Comparison of ENCODE assay signal across 26 cellular contexts in genomic region chr2:9795071-9795470, GRCh38. TPM values are rescaled to one million over a fixed set of nuclear protein-coding genes. Genes with fewer than 3 reads are reported as not detected.
DNase-seq lines count a peak whose midpoint lies in the region; ATAC-seq, FAIRE-seq and TF ChIP-seq lines count a peak whose summit lies in the region.
"Had no signal": no experiment of that assay in that cellular context is flagged by ENCODE, and none has a peak within 500 bp of the region (broad histone marks: within the 10 kb centered on the region; RNA-seq: fewer than 3 reads in every experiment).

No MANE protein-coding gene starts in this region.

- H3K9me3 ChIP-seq in right atrium auricular region (no peaks in the 10 kb centered on the region), RWPE2 (ENCODE audit: severe bottlenecking) (no peaks in the 10 kb centered on the region), kidney (ENCODE audit: control insufficient read depth in 1 of 2, low read length in 2 of 2) (no peaks in the 10 kb centered on the region)
- H3K9me3 ChIP-seq: Caco-2 had no signal

- ATAC-seq in Right ventricle myocardium superior (ENCODE audit: poor library complexity) (no peak), RWPE2 (ENCODE audit: low read depth) (no peak)
- no peak for ATAC-seq in stimulated activated effector memory CD8-positive, alpha-beta T cell treated with anti-CD3 and anti-CD28 coated beads, Interleukin-12 subunit alpha, Interleukin-12 subunit beta, amount 100 ng/mL, for 72 hours
- ATAC-seq: PC-3 had no signal

- no peak overlapping the region for H3K9ac ChIP-seq in kidney (ENCODE audit: low read length in 2 of 2)

- no peak for FAIRE-seq in kidney (lab: Jason Lieb, UNC)
- FAIRE-seq: GM19239, H54 had no signal

- TF ChIP-seq CTCF in right atrium auricular region (IDR thresholded peaks at IDR 0.05), result no peak
- TF ChIP-seq CTCF in RWPE2 (IDR thresholded peaks at IDR 0.05; ENCODE audit: poor library complexity, severe bottlenecking), result no peak
- TF ChIP-seq CTCF in kidney (IDR thresholded peaks at IDR 0.05; ENCODE audit: borderline replicate concordance, extremely low read depth, insufficient read depth), result no peak

- H3K4me3 Mint-ChIP-seq in stimulated activated effector memory CD8-positive, alpha-beta T cell treated with anti-CD3 and anti-CD28 coated beads, Interleukin-12 subunit alpha, Interleukin-12 subunit beta, amount 100 ng/mL, for 72 hours, result no peak overlapping the region

- H3K27me3 ChIP-seq in right atrium auricular region (no peaks in the 10 kb centered on the region), RWPE2 (ENCODE audit: insufficient read depth, poor library complexity, severe bottlenecking) (no peaks in the 10 kb centered on the region)

- no peaks in the 10 kb centered on the region for H3K36me3 ChIP-seq in right atrium auricular region
- H3K36me3 ChIP-seq in RWPE2 (ENCODE audit: low read depth), result no peaks in the 10 kb centered on the region
- H3K36me3 ChIP-seq in kidney (ENCODE audit: control insufficient read depth in 1 of 2, insufficient read depth in 2 of 2, low read length in 2 of 2), result no peaks in the 10 kb centered on the region

- DNase-seq in Right ventricle myocardium superior (peak; percentile 16), right atrium auricular region (ENCODE audit: low spot score) (no peak), RWPE2 (ENCODE audit: low spot score) (peak; percentile 49), kidney (peak; percentile 55), iPS-NIHi11 (ENCODE audit: low spot score) (no peak), NCI-H2107 (lab: John Stamatoyannopoulos, UW) (no peak)
- DNase-seq in stimulated activated effector memory CD8-positive, alpha-beta T cell treated with anti-CD3 and anti-CD28 coated beads, Interleukin-12 subunit alpha, Interleukin-12 subunit beta, amount 100 ng/mL, for 72 hours (ENCODE audit: low spot score in 2 of 2), result no peak
- DNase-seq in activated naive CD4-positive, alpha-beta T cell treated with anti-CD3 and anti-CD28 coated beads, Interleukin-2, amount 50 U/mL, for 16 hours, result no peak
- DNase-seq: 8988T; C1 segment of cervical spinal cord; Caco-2; CD4-positive, alpha-beta memory T cell; DMS 273 treated with DMSO at 0.1 percent for 48 hours; DND-41; Karpas-422; NCI-H1092 treated with DMSO at 0.1 percent for 48 hours; NCI-H1436; NCI-H187 treated with DMSO at 0.1 percent for 48 hours; NCI-H524 treated with DMSO at 0.1 percent for 48 hours; NCI-H774; NK-92 treated with Interleukin-12 subunit alpha and Interleukin-12 subunit beta, amount 100 ng/mL, for 24 hours; PC-3; SHP77 treated with DMSO at 0.1 percent for 48 hours had no signal

- intact Hi-C loops in Right ventricle myocardium superior (cut with DNase I), result no loop called here
- intact Hi-C loops in kidney (cut with DNase I), result no loop called here

- H3K4me1 ChIP-seq in right atrium auricular region, result peaks cover 0 to 31% of the 10 kb centered on the region in 2 donors
- peaks cover 2% of the 10 kb centered on the region for H3K4me1 ChIP-seq in RWPE2 (ENCODE audit: insufficient read depth, poor library complexity, severe bottlenecking)
- peaks cover 5 to 10% of the 10 kb centered on the region in 2 donors for H3K4me1 ChIP-seq in kidney (ENCODE audit: control insufficient read depth in 1 of 2, insufficient read depth in 1 of 2, low read depth in 1 of 2, low read length in 2 of 2)

- H3K4me3 ChIP-seq in right atrium auricular region, result no peak overlapping the region
- H3K4me3 ChIP-seq in RWPE2 (ENCODE audit: severe bottlenecking), result no peak overlapping the region
- no peak overlapping the region for H3K4me3 ChIP-seq in kidney (ENCODE audit: low read length in 2 of 2)

- no peaks in the 10 kb centered on the region for H3K36me3 Mint-ChIP-seq in stimulated activated effector memory CD8-positive, alpha-beta T cell treated with anti-CD3 and anti-CD28 coated beads, Interleukin-12 subunit alpha, Interleukin-12 subunit beta, amount 100 ng/mL, for 72 hours
- H3K36me3 Mint-ChIP-seq: CD4-positive, alpha-beta memory T cell had no signal

- H3K9me3 Mint-ChIP-seq in stimulated activated effector memory CD8-positive, alpha-beta T cell treated with anti-CD3 and anti-CD28 coated beads, Interleukin-12 subunit alpha, Interleukin-12 subunit beta, amount 100 ng/mL, for 72 hours, result peaks cover 2% of the 10 kb centered on the region
- H3K9me3 Mint-ChIP-seq: CD4-positive, alpha-beta memory T cell had no signal

- peaks cover 26% of the 10 kb centered on the region for H3K4me1 Mint-ChIP-seq in stimulated activated effector memory CD8-positive, alpha-beta T cell treated with anti-CD3 and anti-CD28 coated beads, Interleukin-12 subunit alpha, Interleukin-12 subunit beta, amount 100 ng/mL, for 72 hours

- H3K27ac Mint-ChIP-seq in stimulated activated effector memory CD8-positive, alpha-beta T cell treated with anti-CD3 and anti-CD28 coated beads, Interleukin-12 subunit alpha, Interleukin-12 subunit beta, amount 100 ng/mL, for 72 hours, result peak overlapping the region; percentile 82

- H3K27ac ChIP-seq in right atrium auricular region, result no peak overlapping the region
- H3K27ac ChIP-seq in RWPE2 (ENCODE audit: poor library complexity, severe bottlenecking), result no peak overlapping the region
- no peak overlapping the region for H3K27ac ChIP-seq in kidney (ENCODE audit: low read depth in 2 of 2, low read length in 2 of 2)
- H3K27ac ChIP-seq: HL-60 had no signal

RNA-seq across cellular contexts. Expression of gene TAF1B, which starts 48.2 kb away (rescaled TPM):
- total RNA-seq in Right ventricle myocardium superior (6.1 TPM), right atrium auricular region (1 to 10 TPM; 4.0 to 6.1 TPM), kidney (27.7 TPM)
- 8.8 TPM for polyA plus RNA-seq in kidney (ENCODE audit: insufficient read depth, low read depth, low replicate concordance)

Comparison
In these comparisons a context has a peak if more than half of its experiments do, and no peak if none do; other contexts are left out.
1. DNase-seq: peak in Right ventricle myocardium superior (single experiment), RWPE2 (single experiment) and kidney (single experiment); none in right atrium auricular region (single experiment), stimulated activated effector memory CD8-positive, alpha-beta T cell treated with anti-CD3 and anti-CD28 coated beads, Interleukin-12 subunit alpha, Interleukin-12 subunit beta, amount 100 ng/mL, for 72 hours (0 of 2), iPS-NIHi11 (single experiment), activated naive CD4-positive, alpha-beta T cell treated with anti-CD3 and anti-CD28 coated beads, Interleukin-2, amount 50 U/mL, for 16 hours (single experiment) and NCI-H2107 (single experiment).